15 cellular contexts compared by ENCODE assay signal in genomic region chr9:95729669-95730368, GRCh38.
"Had no signal": no experiment of that assay in that cellular context is flagged by ENCODE, and none has a peak within 500 bp of the region (broad histone marks: within the 10 kb centered on the region; RNA-seq: fewer than 3 reads in every experiment).

No MANE protein-coding gene starts in this region.

- DNase-seq: effector memory CD4-positive, alpha-beta T cell; heart left ventricle; hypothalamus; kidney glomerular epithelial cell; mammary epithelial cell; naive thymus-derived CD8-positive, alpha-beta T cell; small intestine; stimulated activated CD4-positive, alpha-beta T cell treated with anti-CD3 and anti-CD28 coated beads, Interleukin-12 subunit alpha, Interleukin-12 subunit beta, amount 100 ng/mL, for 4 hours; stimulated activated naive CD4-positive, alpha-beta T cell; thyroid gland; upper lobe of right lung had no signal

- H3K27me3 ChIP-seq: heart left ventricle, thyroid gland, upper lobe of right lung, vagina had no signal

- H3K36me3 ChIP-seq: heart left ventricle, neutrophil, thyroid gland, upper lobe of right lung, vagina had no signal

- H3K4me3 ChIP-seq: heart left ventricle, thyroid gland, upper lobe of right lung, vagina had no signal

- H3K27ac ChIP-seq: heart left ventricle, neutrophil, thyroid gland, upper lobe of right lung, vagina had no signal

- ATAC-seq: esophagus mucosa; left lobe of liver; naive thymus-derived CD8-positive, alpha-beta T cell had no signal

- H3K9me3 ChIP-seq: heart left ventricle, neutrophil, thyroid gland, upper lobe of right lung, vagina had no signal

- H3K4me1 ChIP-seq: thyroid gland, vagina had no signal
